In the genomic region with DNA sequence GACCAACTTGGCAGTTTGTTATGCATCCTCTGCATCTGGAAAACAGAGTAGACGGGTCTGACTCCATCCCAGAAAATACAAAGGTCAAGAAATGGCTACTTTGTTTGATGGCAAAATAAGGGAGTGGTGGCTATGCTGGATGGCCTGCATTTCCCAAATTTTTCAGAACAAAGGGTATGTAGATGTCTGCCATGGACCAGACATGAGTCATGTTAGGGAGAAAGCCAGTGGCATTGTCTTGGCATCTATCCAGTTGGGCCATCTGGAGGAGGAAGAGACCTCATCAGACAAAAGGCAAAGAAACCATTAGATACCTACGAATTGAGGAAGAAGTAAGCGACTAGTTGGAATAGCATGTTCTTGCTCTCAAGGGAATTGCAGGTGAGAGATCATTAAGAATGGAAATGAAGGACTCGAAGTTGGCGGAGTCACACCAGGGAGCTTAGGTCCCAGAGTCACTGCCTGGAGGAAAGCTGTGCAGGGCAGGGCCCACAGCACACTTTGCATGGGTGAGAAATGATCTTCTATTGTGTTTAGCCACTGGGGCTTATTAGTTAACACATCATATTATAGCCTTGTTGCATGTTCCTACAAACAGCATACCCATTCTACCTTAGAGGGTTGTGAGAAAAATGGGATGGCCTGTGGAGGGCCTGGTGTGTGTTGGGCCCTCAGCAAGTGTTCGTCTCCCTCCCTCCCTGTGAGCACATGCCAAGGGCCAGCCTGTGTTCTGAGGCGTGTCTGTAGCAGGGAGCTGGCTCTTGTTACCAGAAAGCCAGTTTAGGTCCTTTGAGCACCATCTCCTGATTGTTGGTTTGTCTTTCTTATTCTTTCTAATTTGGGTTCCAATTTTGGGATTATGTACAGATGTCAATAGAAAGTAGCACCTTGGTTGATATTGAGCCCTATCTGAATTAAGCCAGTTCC, we compare ENCODE assay signal across 11 cellular contexts.
DNase-seq lines count a peak whose midpoint lies in the region; ATAC-seq and TF ChIP-seq lines count a peak whose summit lies in the region.
"Had no signal": no experiment of that assay in that cellular context is flagged by ENCODE, and none has a peak within 500 bp of the region (broad histone marks: within the 10 kb centered on the region; RNA-seq: fewer than 3 reads in every experiment).

No MANE protein-coding gene starts in this region.

- no TSS peak for BruUV-seq in HCT116 (replicated peaks; lab: Mats Ljungman, UMichigan)

- H3K27ac ChIP-seq in HCT116 (ENCODE audit: low read depth, low read length) (no peak overlapping the region), SK-N-SH (ENCODE audit: low read depth in 2 of 2, low read length in 1 of 2) (peak overlapping the region in 1 of 2 experiments; percentile 3; a peak in 1 of 4 replicates), heart right ventricle (no peak overlapping the region), stomach (no peak overlapping the region), heart left ventricle (no peak overlapping the region)

- TF ChIP-seq RAD21 in HCT116 (IDR thresholded peaks at IDR 0.05; ENCODE audit: low read depth) (no peak), SK-N-SH (IDR thresholded peaks at IDR 0.05; ENCODE audit: low read length) (no peak)

- ATAC-seq in HCT116 (peak; percentile 63; the same call in 1 of the 2 replicates), heart right ventricle (no peak), heart left ventricle (no peak)
- ATAC-seq: left ventricle myocardium superior had no signal

- H4K20me1 ChIP-seq in HCT116 (ENCODE audit: insufficient read depth) (no peaks in the 10 kb centered on the region), SK-N-SH (ENCODE audit: insufficient read depth) (no peaks in the 10 kb centered on the region)

- 80% methylated on average over 7 of the region's 7 CpGs for WGBS in SK-N-SH (ENCODE audit: low lambda C conversion rate)
- WGBS in heart right ventricle, 2 donors = 84 to 87% methylated on average over 7 of the region's 7 CpGs
- 87 to 94% (median 91%) methylated on average over 7 of the region's 7 CpGs for WGBS in stomach, 5 donors
- WGBS in heart left ventricle, 4 donors = 86 to 96% (median 94%) methylated on average over 7 of the region's 7 CpGs

- no peaks in the 10 kb centered on the region for H3K9me2 ChIP-seq in HCT116 (ENCODE audit: insufficient read depth)
- no peaks in the 10 kb centered on the region for H3K9me2 ChIP-seq in SK-N-SH

- H3K79me2 ChIP-seq in HCT116 (ENCODE audit: insufficient read depth, low read length) (no peaks in the 10 kb centered on the region), SK-N-SH (ENCODE audit: insufficient read depth) (no peaks in the 10 kb centered on the region)

- no peaks in the 10 kb centered on the region for H3K9me3 ChIP-seq in HCT116 (ENCODE audit: control insufficient read depth in 1 of 2, insufficient read depth in 1 of 2, low read depth in 1 of 2, low read length in 2 of 2)
- no peaks in the 10 kb centered on the region for H3K9me3 ChIP-seq in SK-N-SH
- H3K9me3 ChIP-seq in heart right ventricle = peaks cover 0 to 3% (median 0%) of the 10 kb centered on the region in 11 donors
- no peaks in the 10 kb centered on the region for H3K9me3 ChIP-seq in stomach
- no peaks in the 10 kb centered on the region for H3K9me3 ChIP-seq in heart left ventricle

- H3K9ac ChIP-seq in HCT116 (ENCODE audit: low read length) = no peak overlapping the region
- no peak overlapping the region for H3K9ac ChIP-seq in SK-N-SH

- TF ChIP-seq EP300 in SK-N-SH (IDR thresholded peaks at IDR 0.05; ENCODE audit: borderline replicate concordance in 1 of 2, low read depth in 1 of 2, low read length in 1 of 2) (no peak), stomach (IDR thresholded peaks at IDR 0.05) (no peak)

- CTCF ChIA-PET in HCT116 (lab: Charles Lee) = no interaction called here
- CTCF ChIA-PET in SK-N-SH (lab: Yijun Ruan, JAX) = no interaction called here

- H3K4me1 ChIP-seq in HCT116 (ENCODE audit: control insufficient read depth in 1 of 2, insufficient read depth in 2 of 2, low read length in 2 of 2) (peaks cover 2 to 21% of the 10 kb centered on the region in 2 experiments), SK-N-SH (ENCODE audit: control insufficient read depth in 1 of 2, insufficient read depth in 2 of 2, low read depth in 1 of 2, low read length in 1 of 2) (peaks cover 0 to 5% of the 10 kb centered on the region in 2 experiments; a peak in 2 of 4 replicates), heart right ventricle (no peaks in the 10 kb centered on the region), stomach (no peaks in the 10 kb centered on the region), heart left ventricle (no peaks in the 10 kb centered on the region)

- H3K36me3 ChIP-seq in HCT116 (ENCODE audit: control insufficient read depth in 1 of 2, insufficient read depth in 2 of 2, low read length in 2 of 2) = no peaks in the 10 kb centered on the region
- no peaks in the 10 kb centered on the region for H3K36me3 ChIP-seq in SK-N-SH (replicated peaks in 1 of 2; ENCODE audit: control insufficient read depth in 1 of 2, insufficient read depth in 2 of 2, low read length in 1 of 2)
- H3K36me3 ChIP-seq in heart right ventricle = no peaks in the 10 kb centered on the region
- H3K36me3 ChIP-seq in stomach = no peaks in the 10 kb centered on the region
- H3K36me3 ChIP-seq in heart left ventricle = peaks cover 0 to 4% (median 0%) of the 10 kb centered on the region in 9 donors

- no peak for TF ChIP-seq CTCF in HCT116 (IDR thresholded peaks at IDR 0.05 in 2 of 3, conservative IDR thresholded peaks at IDR 0.05 in 1 of 3; ENCODE audit: borderline replicate concordance in 1 of 3, insufficient read depth in 1 of 3, low read depth in 2 of 3, low read length in 2 of 3)
- no peak for TF ChIP-seq CTCF in SK-N-SH (IDR thresholded peaks at IDR 0.05)
- no peak for TF ChIP-seq CTCF in heart right ventricle (IDR thresholded peaks at IDR 0.05)
- no peak for TF ChIP-seq CTCF in stomach (IDR thresholded peaks at IDR 0.05)
- no peak for TF ChIP-seq CTCF in heart left ventricle (IDR thresholded peaks at IDR 0.05)

- H3F3A ChIP-seq in SK-N-SH (replicated peaks; ENCODE audit: insufficient read depth) = no peaks in the 10 kb centered on the region

- H3K27me3 ChIP-seq in HCT116 (ENCODE audit: insufficient read depth, low read length) = no peaks in the 10 kb centered on the region
- no peaks in the 10 kb centered on the region for H3K27me3 ChIP-seq in SK-N-SH (ENCODE audit: insufficient read depth)
- H3K27me3 ChIP-seq in heart right ventricle = no peaks in the 10 kb centered on the region
- no peaks in the 10 kb centered on the region for H3K27me3 ChIP-seq in stomach
- no peaks in the 10 kb centered on the region for H3K27me3 ChIP-seq in heart left ventricle

- intact Hi-C loops in HCT116 (cut with micrococcal nuclease) = no loop called here
- intact Hi-C loops in heart right ventricle (cut with DNase I) = loop anchor here in 4 of 10 donors (10.0 kb wide), 2 partner anchors 645 to 775 kb away; no protein-coding TSS in a partner anchor
- intact Hi-C loops in stomach (cut with DNase I; ENCODE audit: low total_unique reads) = no loop called here
- intact Hi-C loops in heart left ventricle (cut with DNase I) = loop anchor here in 6 of 10 donors (5.0 to 10.0 kb wide), 5 partner anchors 635 to 773 kb away; no protein-coding TSS in a partner anchor

- RAD21 ChIA-PET in HCT116 (lab: Charles Lee; ENCODE audit: low non-redundant PET in 1 of 2, low total read pairs in 2 of 2, uncharacterized antibody in 2 of 2, unreplicated experiment in 2 of 2) = no interaction called here

- POLR2A ChIA-PET in HCT116 (lab: Charles Lee) (no interaction called here), SK-N-SH (lab: Yijun Ruan, JAX) (no interaction called here)

- H3K4me2 ChIP-seq in HCT116 (ENCODE audit: low read length) = peak overlapping the region; percentile 33; the same call in 1 of the 2 replicates
- no peak overlapping the region for H3K4me2 ChIP-seq in SK-N-SH

- H3K4me3 ChIP-seq in HCT116 (replicated peaks in 1 of 2; ENCODE audit: low read depth in 1 of 2, low read length in 2 of 2) = no peak overlapping the region
- H3K4me3 ChIP-seq in SK-N-SH (ENCODE audit: low read depth in 2 of 2, low read length in 1 of 2) = no peak overlapping the region
- H3K4me3 ChIP-seq in heart right ventricle = no peak overlapping the region
- H3K4me3 ChIP-seq in stomach = no peak overlapping the region
- no peak overlapping the region for H3K4me3 ChIP-seq in heart left ventricle

- DNase-seq in AG08396 (ENCODE audit: low spot score) = peak; percentile 21
- no peak for DNase-seq in HCT116 (ENCODE audit: low read depth, low spot score)
- no peak for DNase-seq in SK-N-SH
- peak; percentile 74 for DNase-seq in foreskin melanocyte
- DNase-seq in heart right ventricle = no peak
- DNase-seq in stomach = no peak
- DNase-seq in stimulated activated CD4-positive, alpha-beta T cell treated with anti-CD3 and anti-CD28 coated beads, Interleukin-4, amount 100 ng/mL, for 4 hours = no peak
- no peak for DNase-seq in heart left ventricle
- DNase-seq: activated naive CD4-positive, alpha-beta T cell; left ventricle myocardium superior; retina had no signal

- no peak for TF ChIP-seq POLR2A in HCT116 (IDR thresholded peaks at IDR 0.05; ENCODE audit: borderline replicate concordance, extremely low read depth, insufficient read depth, insufficient read length)
- TF ChIP-seq POLR2A in stomach (IDR thresholded peaks at IDR 0.05) = no peak
- TF ChIP-seq POLR2A in heart left ventricle (IDR thresholded peaks at IDR 0.05) = no peak

- H2AFZ ChIP-seq in HCT116 (ENCODE audit: low read depth, low read length, poor library complexity, severe bottlenecking) (no peak overlapping the region), SK-N-SH (ENCODE audit: low read depth) (peak overlapping the region; percentile 7; the same call in 1 of the 2 replicates)

TF ChIP-seq in HCT116, 20 proteins besides CTCF, POLR2A, EP300 and RAD21 (continues in another document):
- TF ChIP-seq SIN3A (IDR thresholded peaks at IDR 0.05; ENCODE audit: low read depth) (no peak), EZH2phosphoT487 (IDR thresholded peaks at IDR 0.05; ENCODE audit: borderline replicate concordance) (no peak), YY1 (IDR thresholded peaks at IDR 0.05; ENCODE audit: extremely low read depth, insufficient replicate concordance, low read depth, low read length) (no peak)

TF ChIP-seq in SK-N-SH, 30 proteins besides CTCF, POLR2A, EP300 and RAD21 (continues in another document):
- TF ChIP-seq, protein P1, sequence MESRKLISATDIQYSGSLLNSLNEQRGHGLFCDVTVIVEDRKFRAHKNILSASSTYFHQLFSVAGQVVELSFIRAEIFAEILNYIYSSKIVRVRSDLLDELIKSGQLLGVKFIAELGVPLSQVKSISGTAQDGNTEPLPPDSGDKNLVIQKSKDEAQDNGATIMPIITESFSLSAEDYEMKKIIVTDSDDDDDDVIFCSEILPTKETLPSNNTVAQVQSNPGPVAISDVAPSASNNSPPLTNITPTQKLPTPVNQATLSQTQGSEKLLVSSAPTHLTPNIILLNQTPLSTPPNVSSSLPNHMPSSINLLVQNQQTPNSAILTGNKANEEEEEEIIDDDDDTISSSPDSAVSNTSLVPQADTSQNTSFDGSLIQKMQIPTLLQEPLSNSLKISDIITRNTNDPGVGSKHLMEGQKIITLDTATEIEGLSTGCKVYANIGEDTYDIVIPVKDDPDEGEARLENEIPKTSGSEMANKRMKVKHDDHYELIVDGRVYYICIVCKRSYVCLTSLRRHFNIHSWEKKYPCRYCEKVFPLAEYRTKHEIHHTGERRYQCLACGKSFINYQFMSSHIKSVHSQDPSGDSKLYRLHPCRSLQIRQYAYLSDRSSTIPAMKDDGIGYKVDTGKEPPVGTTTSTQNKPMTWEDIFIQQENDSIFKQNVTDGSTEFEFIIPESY (IDR thresholded peaks at IDR 0.05; ENCODE audit: borderline replicate concordance, low read depth) = no peak
- TF ChIP-seq ELF1 (IDR thresholded peaks at IDR 0.05) = no peak

Comparison
In these comparisons a context has a peak if more than half of its experiments do, and no peak if none do; other contexts are left out.
1. DNase-seq: peak in AG08396 (single experiment) and foreskin melanocyte (single experiment); none in HCT116 (single experiment), SK-N-SH (single experiment), heart right ventricle (0 of 2), stomach (single experiment), stimulated activated CD4-positive, alpha-beta T cell treated with anti-CD3 and anti-CD28 coated beads, Interleukin-4, amount 100 ng/mL, for 4 hours (0 of 2) and heart left ventricle (0 of 5).
2. intact Hi-C loops: an anchor here in heart left ventricle (5.0 to 10.0 kb wide); none called in HCT116 and stomach.